Comparison of ENCODE assay signal across 15 cellular contexts in genomic region chr11:66850235-66850587, GRCh38. TPM values are rescaled to one million over a fixed set of nuclear protein-coding genes. Genes with fewer than 3 reads are reported as not detected.
DNase-seq lines count a peak whose midpoint lies in the region; ATAC-seq and TF ChIP-seq lines count a peak whose summit lies in the region.
"Had no signal": no experiment of that assay in that cellular context is flagged by ENCODE, and none has a peak within 500 bp of the region (broad histone marks: within the 10 kb centered on the region; RNA-seq: fewer than 3 reads in every experiment).

No MANE protein-coding gene starts in this region.

- WGBS in endodermal cell (ENCODE audit: insufficient coverage in 1 of 2, insufficient read length in 1 of 2), 2 experiments = 95 to 96% methylated on average over 5 to 10 of the region's 10 CpGs

- no peak overlapping the region for H3K9ac ChIP-seq in endodermal cell (ENCODE audit: extremely low read depth, low read length, poor library complexity, severe bottlenecking)

- peaks cover 17% of the 10 kb centered on the region for H3K36me3 ChIP-seq in endodermal cell (ENCODE audit: control insufficient read depth, insufficient read depth, low read length)

- no peaks in the 10 kb centered on the region for H3K9me3 Mint-ChIP-seq in activated CD4-positive, alpha-beta T cell treated with anti-CD3 and anti-CD28 coated beads, Interleukin-2, amount 10 ng/mL, durations not matched to agents 7 days and 5 days
- H3K9me3 Mint-ChIP-seq in endodermal cell = no peaks in the 10 kb centered on the region
- H3K9me3 Mint-ChIP-seq in stimulated activated effector memory CD8-positive, alpha-beta T cell treated with anti-CD3 and anti-CD28 coated beads, Interleukin-12 subunit alpha, Interleukin-12 subunit beta, amount 100 ng/mL, for 72 hours = no peaks in the 10 kb centered on the region

- no peak overlapping the region for H3K4me3 ChIP-seq in endodermal cell (ENCODE audit: low read length)
- H3K4me3 ChIP-seq: GM12878 had no signal

- H3K27me3 ChIP-seq in endodermal cell (ENCODE audit: control insufficient read depth, insufficient read depth, low read length, poor library complexity, severe bottlenecking) = no peaks in the 10 kb centered on the region

- H3K4me1 Mint-ChIP-seq in activated CD4-positive, alpha-beta T cell treated with anti-CD3 and anti-CD28 coated beads, Interleukin-2, amount 10 ng/mL, durations not matched to agents 7 days and 5 days = peaks cover 32% of the 10 kb centered on the region
- H3K4me1 Mint-ChIP-seq in endodermal cell = no peaks in the 10 kb centered on the region
- peaks cover 14% of the 10 kb centered on the region for H3K4me1 Mint-ChIP-seq in stimulated activated effector memory CD8-positive, alpha-beta T cell treated with anti-CD3 and anti-CD28 coated beads, Interleukin-12 subunit alpha, Interleukin-12 subunit beta, amount 100 ng/mL, for 72 hours

- no peak overlapping the region for H3K4me3 Mint-ChIP-seq in activated CD4-positive, alpha-beta T cell treated with anti-CD3 and anti-CD28 coated beads, Interleukin-2, amount 10 ng/mL, durations not matched to agents 7 days and 5 days
- H3K4me3 Mint-ChIP-seq in endodermal cell = no peak overlapping the region
- no peak overlapping the region for H3K4me3 Mint-ChIP-seq in stimulated activated effector memory CD8-positive, alpha-beta T cell treated with anti-CD3 and anti-CD28 coated beads, Interleukin-12 subunit alpha, Interleukin-12 subunit beta, amount 100 ng/mL, for 72 hours

- peaks cover 4% of the 10 kb centered on the region for H3K36me3 Mint-ChIP-seq in activated CD4-positive, alpha-beta T cell treated with anti-CD3 and anti-CD28 coated beads, Interleukin-2, amount 10 ng/mL, durations not matched to agents 7 days and 5 days (ENCODE audit: low read depth)
- peaks cover 10% of the 10 kb centered on the region for H3K36me3 Mint-ChIP-seq in endodermal cell (ENCODE audit: low read depth)
- H3K36me3 Mint-ChIP-seq in stimulated activated effector memory CD8-positive, alpha-beta T cell treated with anti-CD3 and anti-CD28 coated beads, Interleukin-12 subunit alpha, Interleukin-12 subunit beta, amount 100 ng/mL, for 72 hours = peaks cover 17% of the 10 kb centered on the region

- TF ChIP-seq CTCF in RWPE1 (conservative IDR thresholded peaks at IDR 0.05; ENCODE audit: low read depth) (no peak), endodermal cell (conservative IDR thresholded peaks at IDR 0.05) (no peak)

- CTCF ChIA-PET in activated CD4-positive, alpha-beta T cell treated with anti-CD3 and anti-CD28 coated beads, Interleukin-2, amount 10 ng/mL, durations not matched to agents 7 days and 5 days (lab: Charles Lee) = interaction anchor here (0.8 kb wide), 1 partner anchor 11 kb away, joined by 3 read pairs; no protein-coding TSS in a partner anchor
- CTCF ChIA-PET in RWPE1 (lab: Yijun Ruan, JAX) = interaction anchor here (0.6 kb wide), 1 partner anchor 173 kb away, joined by 3 read pairs; no protein-coding TSS in a partner anchor

- no peak for ATAC-seq in stimulated activated effector memory CD8-positive, alpha-beta T cell treated with anti-CD3 and anti-CD28 coated beads, Interleukin-12 subunit alpha, Interleukin-12 subunit beta, amount 100 ng/mL, for 72 hours
- ATAC-seq in GM19035 (IDR thresholded peaks at IDR 0.05; ENCODE audit: unreplicated experiment) = no peak
- ATAC-seq: GM12878 had no signal

- no peaks in the 10 kb centered on the region for H3K27me3 Mint-ChIP-seq in activated CD4-positive, alpha-beta T cell treated with anti-CD3 and anti-CD28 coated beads, Interleukin-2, amount 10 ng/mL, durations not matched to agents 7 days and 5 days
- no peaks in the 10 kb centered on the region for H3K27me3 Mint-ChIP-seq in endodermal cell (ENCODE audit: insufficient read depth)

- H3K27ac ChIP-seq in RWPE1 = 0 out of 2 replicates have a peak overlapping the region, but pooled peaks have one; percentile 89
- no peak overlapping the region for H3K27ac ChIP-seq in endodermal cell (ENCODE audit: low read depth, low read length)
- no peak overlapping the region for H3K27ac ChIP-seq in substantia nigra (ENCODE audit: low read depth, low read length, poor library complexity, severe bottlenecking)

- no peaks in the 10 kb centered on the region for H3K9me3 ChIP-seq in endodermal cell (ENCODE audit: control insufficient read depth, low read length)

- peak overlapping the region; percentile 28 for H3K27ac Mint-ChIP-seq in activated CD4-positive, alpha-beta T cell treated with anti-CD3 and anti-CD28 coated beads, Interleukin-2, amount 10 ng/mL, durations not matched to agents 7 days and 5 days
- H3K27ac Mint-ChIP-seq in endodermal cell = no peak overlapping the region
- H3K27ac Mint-ChIP-seq in stimulated activated effector memory CD8-positive, alpha-beta T cell treated with anti-CD3 and anti-CD28 coated beads, Interleukin-12 subunit alpha, Interleukin-12 subunit beta, amount 100 ng/mL, for 72 hours = peak overlapping the region; percentile 56

- POLR2A ChIA-PET in activated CD4-positive, alpha-beta T cell treated with anti-CD3 and anti-CD28 coated beads, Interleukin-2, amount 10 ng/mL, durations not matched to agents 7 days and 5 days (lab: Charles Lee) = no interaction called here
- POLR2A ChIA-PET in RWPE1 (lab: Yijun Ruan, JAX; ENCODE audit: low non-redundant PET) = no interaction called here

- H3K4me1 ChIP-seq in endodermal cell (ENCODE audit: control insufficient read depth, insufficient read depth, low read length) = no peaks in the 10 kb centered on the region

- no peak for DNase-seq in activated CD4-positive, alpha-beta T cell treated with anti-CD3 and anti-CD28 coated beads, Interleukin-2, amount 10 ng/mL, durations not matched to agents 7 days and 5 days
- no peak for DNase-seq in activated CD4-positive, alpha-beta T cell treated with anti-CD3 and anti-CD28 coated beads for 48 hours
- DNase-seq in RWPE1 (ENCODE audit: low spot score) = no peak
- DNase-seq in endodermal cell = peak; percentile 45
- no peak for DNase-seq in stimulated activated effector memory CD8-positive, alpha-beta T cell treated with anti-CD3 and anti-CD28 coated beads, Interleukin-12 subunit alpha, Interleukin-12 subunit beta, amount 100 ng/mL, for 72 hours (ENCODE audit: low spot score in 2 of 2)
- no peak for DNase-seq in NCI-H510A treated with DMSO at 0.1 percent for 48 hours (lab: John Stamatoyannopoulos, UW)
- no peak for DNase-seq in substantia nigra (lab: John Stamatoyannopoulos, UW)
- DNase-seq: DMS79 treated with DMSO at 0.1 percent for 48 hours; Kasumi-1; NCI-H1105; NCI-H187; NCI-H69; NK-92 treated with Interleukin-12 subunit alpha and Interleukin-12 subunit beta, amount 100 ng/mL, for 24 hours had no signal

RNA-seq across cellular contexts. Expression of gene LRFN4, which starts 6.7 kb away (rescaled TPM):
- total RNA-seq in activated CD4-positive, alpha-beta T cell treated with anti-CD3 and anti-CD28 coated beads, Interleukin-2, amount 10 ng/mL, durations not matched to agents 7 days and 5 days = 10 to 100 TPM; 14.1 to 16.6 TPM
- total RNA-seq in endodermal cell = 10 to 100 TPM; 23.2 to 26.2 TPM
- polyA plus RNA-seq in endodermal cell (2013, experiment 1 of 2) = 27.8 TPM
- 24.3 TPM for polyA plus RNA-seq in endodermal cell (2013, experiment 2 of 2)

RNA-seq across cellular contexts. Expression of gene RCE1, which starts 7.0 kb away (rescaled TPM):
- 10 to 100 TPM; 23.1 to 23.7 TPM for total RNA-seq in activated CD4-positive, alpha-beta T cell treated with anti-CD3 and anti-CD28 coated beads, Interleukin-2, amount 10 ng/mL, durations not matched to agents 7 days and 5 days
- total RNA-seq in endodermal cell = 10 to 100 TPM; 34.5 to 37.5 TPM
- polyA plus RNA-seq in endodermal cell (2013, experiment 1 of 2) = 21.4 TPM
- 21.2 TPM for polyA plus RNA-seq in endodermal cell (2013, experiment 2 of 2)
